Comparison of ENCODE assay signal across 1 cellular context in the genomic region with DNA sequence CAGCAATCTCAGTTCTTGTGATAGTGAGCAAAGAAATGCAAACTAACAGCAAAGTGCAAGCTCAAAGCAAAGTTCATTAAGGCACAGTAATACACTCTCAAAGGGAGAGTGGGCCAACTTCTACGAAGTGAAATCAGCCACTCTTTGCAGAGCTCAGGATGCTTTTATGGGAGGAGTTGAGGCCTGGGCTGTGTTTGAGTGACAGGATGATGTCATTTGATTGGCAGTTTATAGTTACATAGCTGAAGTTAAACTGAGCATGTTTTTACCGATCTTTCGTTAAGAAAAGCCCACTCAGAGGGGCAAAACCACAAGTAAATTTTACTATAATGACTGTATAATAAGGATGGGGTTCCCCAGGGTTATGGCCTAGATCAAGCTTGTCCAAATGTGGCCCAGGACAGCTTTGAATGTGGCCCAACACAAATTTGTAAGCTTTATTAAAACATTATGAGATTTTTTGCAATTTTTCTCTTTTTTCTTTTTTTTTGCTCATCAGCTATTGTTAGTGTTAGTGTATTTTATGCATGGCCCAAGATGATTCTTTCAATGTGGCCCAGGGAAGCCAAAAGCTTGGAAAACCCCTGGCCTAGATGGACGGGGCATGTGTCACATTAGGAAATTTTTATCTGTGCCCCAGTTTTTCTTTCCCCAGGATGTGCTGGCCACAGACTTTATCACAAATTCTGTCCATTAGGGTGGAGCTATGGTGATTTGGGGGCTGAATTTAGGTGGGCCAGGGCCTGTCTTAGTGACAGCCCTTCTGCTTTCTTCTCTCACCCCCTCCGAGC.
A peak's percentile ranks its signal among the peaks of the same experiment; 100 is the strongest.
TF ChIP-seq lines count a peak whose summit lies in the region.

No MANE protein-coding gene starts in this region.

TF ChIP-seq in K562, 482 proteins besides CTCF, POLR2A, EP300 and RAD21 (continued from another document):
- TF ChIP-seq, protein P1, sequence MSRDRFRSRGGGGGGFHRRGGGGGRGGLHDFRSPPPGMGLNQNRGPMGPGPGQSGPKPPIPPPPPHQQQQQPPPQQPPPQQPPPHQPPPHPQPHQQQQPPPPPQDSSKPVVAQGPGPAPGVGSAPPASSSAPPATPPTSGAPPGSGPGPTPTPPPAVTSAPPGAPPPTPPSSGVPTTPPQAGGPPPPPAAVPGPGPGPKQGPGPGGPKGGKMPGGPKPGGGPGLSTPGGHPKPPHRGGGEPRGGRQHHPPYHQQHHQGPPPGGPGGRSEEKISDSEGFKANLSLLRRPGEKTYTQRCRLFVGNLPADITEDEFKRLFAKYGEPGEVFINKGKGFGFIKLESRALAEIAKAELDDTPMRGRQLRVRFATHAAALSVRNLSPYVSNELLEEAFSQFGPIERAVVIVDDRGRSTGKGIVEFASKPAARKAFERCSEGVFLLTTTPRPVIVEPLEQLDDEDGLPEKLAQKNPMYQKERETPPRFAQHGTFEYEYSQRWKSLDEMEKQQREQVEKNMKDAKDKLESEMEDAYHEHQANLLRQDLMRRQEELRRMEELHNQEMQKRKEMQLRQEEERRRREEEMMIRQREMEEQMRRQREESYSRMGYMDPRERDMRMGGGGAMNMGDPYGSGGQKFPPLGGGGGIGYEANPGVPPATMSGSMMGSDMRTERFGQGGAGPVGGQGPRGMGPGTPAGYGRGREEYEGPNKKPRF (IDR thresholded peaks at IDR 0.05; ENCODE audit: low read depth, low read length) = no peak
- TF ChIP-seq KLF1 (tag; IDR thresholded peaks at IDR 0.05) (no peak), NFXL1 (CRISPR knock-in tag; IDR thresholded peaks at IDR 0.05) (no peak), ZNF282 (CRISPR knock-in tag; IDR thresholded peaks at IDR 0.05) (no peak), NCOR1 (IDR thresholded peaks at IDR 0.05) (no peak), NCOA6 (IDR thresholded peaks at IDR 0.05) (no peak), SP1 (CRISPR knock-in tag; IDR thresholded peaks at IDR 0.05) (no peak), ZSCAN29 (IDR thresholded peaks at IDR 0.05) (no peak), XRCC3 (IDR thresholded peaks at IDR 0.05) (no peak), MTF1 (CRISPR knock-in tag; IDR thresholded peaks at IDR 0.05; ENCODE audit: borderline replicate concordance) (no peak), HDAC6 (IDR thresholded peaks at IDR 0.05; ENCODE audit: low read depth, low read length) (no peak), ETV6 (IDR thresholded peaks at IDR 0.05; ENCODE audit: borderline replicate concordance in 1 of 2, low read depth in 2 of 2, low read length in 1 of 2) (no peak), ETV6 (CRISPR knock-in tag; IDR thresholded peaks at IDR 0.05; ENCODE audit: borderline replicate concordance) (no peak), ZNF124 (CRISPR knock-in tag; IDR thresholded peaks at IDR 0.05) (no peak), ETV5 (CRISPR knock-in tag; IDR thresholded peaks at IDR 0.05; ENCODE audit: low read depth) (no peak), XRCC4 (IDR thresholded peaks at IDR 0.05; ENCODE audit: extremely low read depth, insufficient read depth, insufficient read length) (no peak), PHB (CRISPR knock-in tag; IDR thresholded peaks at IDR 0.05) (no peak), GATAD2B (IDR thresholded peaks at IDR 0.05; ENCODE audit: borderline replicate concordance) (no peak), CREM (IDR thresholded peaks at IDR 0.05; ENCODE audit: low read depth) (peak; percentile 25; the same call in 1 of the 2 replicates), MEIS2 (IDR thresholded peaks at IDR 0.05; ENCODE audit: partially characterized antibody) (peak; percentile 52), ZNF583 (CRISPR knock-in tag; IDR thresholded peaks at IDR 0.05) (no peak), ZNF436 (CRISPR knock-in tag; IDR thresholded peaks at IDR 0.05) (no peak)
- TF ChIP-seq, protein P2, sequence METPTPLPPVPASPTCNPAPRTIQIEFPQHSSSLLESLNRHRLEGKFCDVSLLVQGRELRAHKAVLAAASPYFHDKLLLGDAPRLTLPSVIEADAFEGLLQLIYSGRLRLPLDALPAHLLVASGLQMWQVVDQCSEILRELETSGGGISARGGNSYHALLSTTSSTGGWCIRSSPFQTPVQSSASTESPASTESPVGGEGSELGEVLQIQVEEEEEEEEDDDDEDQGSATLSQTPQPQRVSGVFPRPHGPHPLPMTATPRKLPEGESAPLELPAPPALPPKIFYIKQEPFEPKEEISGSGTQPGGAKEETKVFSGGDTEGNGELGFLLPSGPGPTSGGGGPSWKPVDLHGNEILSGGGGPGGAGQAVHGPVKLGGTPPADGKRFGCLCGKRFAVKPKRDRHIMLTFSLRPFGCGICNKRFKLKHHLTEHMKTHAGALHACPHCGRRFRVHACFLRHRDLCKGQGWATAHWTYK (CRISPR knock-in tag; IDR thresholded peaks at IDR 0.05) = no peak
- TF ChIP-seq, protein P3, sequence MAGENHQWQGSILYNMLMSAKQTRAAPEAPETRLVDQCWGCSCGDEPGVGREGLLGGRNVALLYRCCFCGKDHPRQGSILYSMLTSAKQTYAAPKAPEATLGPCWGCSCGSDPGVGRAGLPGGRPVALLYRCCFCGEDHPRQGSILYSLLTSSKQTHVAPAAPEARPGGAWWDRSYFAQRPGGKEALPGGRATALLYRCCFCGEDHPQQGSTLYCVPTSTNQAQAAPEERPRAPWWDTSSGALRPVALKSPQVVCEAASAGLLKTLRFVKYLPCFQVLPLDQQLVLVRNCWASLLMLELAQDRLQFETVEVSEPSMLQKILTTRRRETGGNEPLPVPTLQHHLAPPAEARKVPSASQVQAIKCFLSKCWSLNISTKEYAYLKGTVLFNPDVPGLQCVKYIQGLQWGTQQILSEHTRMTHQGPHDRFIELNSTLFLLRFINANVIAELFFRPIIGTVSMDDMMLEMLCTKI (IDR thresholded peaks at IDR 0.05; ENCODE audit: partially characterized antibody) = no peak
- TF ChIP-seq, protein P4, sequence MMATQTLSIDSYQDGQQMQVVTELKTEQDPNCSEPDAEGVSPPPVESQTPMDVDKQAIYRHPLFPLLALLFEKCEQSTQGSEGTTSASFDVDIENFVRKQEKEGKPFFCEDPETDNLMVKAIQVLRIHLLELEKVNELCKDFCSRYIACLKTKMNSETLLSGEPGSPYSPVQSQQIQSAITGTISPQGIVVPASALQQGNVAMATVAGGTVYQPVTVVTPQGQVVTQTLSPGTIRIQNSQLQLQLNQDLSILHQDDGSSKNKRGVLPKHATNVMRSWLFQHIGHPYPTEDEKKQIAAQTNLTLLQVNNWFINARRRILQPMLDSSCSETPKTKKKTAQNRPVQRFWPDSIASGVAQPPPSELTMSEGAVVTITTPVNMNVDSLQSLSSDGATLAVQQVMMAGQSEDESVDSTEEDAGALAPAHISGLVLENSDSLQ (IDR thresholded peaks at IDR 0.05) = peak; percentile 97
